1 cellular context compared by ENCODE assay signal in the genomic region with DNA sequence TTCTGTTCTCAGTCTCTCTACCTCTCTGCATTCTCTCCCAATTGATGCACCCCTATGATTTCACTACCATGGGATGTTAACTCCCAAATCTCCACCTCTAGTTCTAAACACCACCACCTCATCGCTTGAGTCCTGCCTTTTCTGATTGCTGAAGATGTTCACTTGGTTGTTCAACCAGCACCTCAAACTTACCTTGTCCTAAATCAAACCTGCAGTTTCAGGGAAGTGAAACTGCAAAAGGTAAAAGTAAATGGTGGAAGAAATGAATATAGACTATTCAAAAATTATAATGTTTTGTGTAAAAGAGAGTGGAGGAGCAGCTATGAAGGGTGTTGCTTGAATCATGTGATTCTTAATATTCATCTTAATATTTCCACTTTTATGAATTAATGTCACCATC.
TF ChIP-seq lines count a peak whose summit lies in the region.

No MANE protein-coding gene starts in this region.

TF ChIP-seq in IMR-90, 13 proteins besides CTCF, POLR2A, EP300 and RAD21:
- TF ChIP-seq FOS (IDR thresholded peaks at IDR 0.05; ENCODE audit: low read depth, low read length) (no peak), RCOR1 (IDR thresholded peaks at IDR 0.05; ENCODE audit: insufficient replicate concordance, low read length) (no peak), MAZ (IDR thresholded peaks at IDR 0.05; ENCODE audit: borderline replicate concordance, low read depth, low read length) (no peak), SMC3 (IDR thresholded peaks at IDR 0.05; ENCODE audit: low read depth, low read length) (no peak), MXI1 (IDR thresholded peaks at IDR 0.05; ENCODE audit: borderline replicate concordance, low read depth, low read length) (no peak), BHLHE40 (IDR thresholded peaks at IDR 0.05; ENCODE audit: low read depth, low read length) (no peak), CEBPB (IDR thresholded peaks at IDR 0.05; ENCODE audit: low read depth, low read length) (no peak), NFE2L2 (IDR thresholded peaks at IDR 0.05; ENCODE audit: low read depth, low read length) (no peak), CHD1 (IDR thresholded peaks at IDR 0.05; ENCODE audit: low read depth, low read length) (no peak)
- TF ChIP-seq, protein P1, sequence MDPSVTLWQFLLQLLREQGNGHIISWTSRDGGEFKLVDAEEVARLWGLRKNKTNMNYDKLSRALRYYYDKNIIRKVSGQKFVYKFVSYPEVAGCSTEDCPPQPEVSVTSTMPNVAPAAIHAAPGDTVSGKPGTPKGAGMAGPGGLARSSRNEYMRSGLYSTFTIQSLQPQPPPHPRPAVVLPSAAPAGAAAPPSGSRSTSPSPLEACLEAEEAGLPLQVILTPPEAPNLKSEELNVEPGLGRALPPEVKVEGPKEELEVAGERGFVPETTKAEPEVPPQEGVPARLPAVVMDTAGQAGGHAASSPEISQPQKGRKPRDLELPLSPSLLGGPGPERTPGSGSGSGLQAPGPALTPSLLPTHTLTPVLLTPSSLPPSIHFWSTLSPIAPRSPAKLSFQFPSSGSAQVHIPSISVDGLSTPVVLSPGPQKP (IDR thresholded peaks at IDR 0.05; ENCODE audit: borderline replicate concordance, low read depth, low read length) = no peak
